In genomic region chr6:3405679-3406078, GRCh38 we compare ENCODE assay signal across 15 cellular contexts. TPM values are rescaled to one million over a fixed set of nuclear protein-coding genes. Genes with fewer than 3 reads are reported as not detected.
DNase-seq lines count a peak whose midpoint lies in the region; ATAC-seq, FAIRE-seq and TF ChIP-seq lines count a peak whose summit lies in the region.
"Had no signal": no experiment of that assay in that cellular context is flagged by ENCODE, and none has a peak within 500 bp of the region (broad histone marks: within the 10 kb centered on the region; RNA-seq: fewer than 3 reads in every experiment).

No MANE protein-coding gene starts in this region.

- FAIRE-seq in astrocyte (lab: Jason Lieb, UNC), result no peak
- FAIRE-seq: G401.6 had no signal

- H3K27me3 ChIP-seq in astrocyte (ENCODE audit: insufficient read depth, low read length), result no peaks in the 10 kb centered on the region
- H3K27me3 ChIP-seq in psoas muscle (ENCODE audit: insufficient read depth in 3 of 3, low read length in 2 of 3), result no peaks in the 10 kb centered on the region
- H3K27me3 ChIP-seq: SJSA1 had no signal

- DNase-seq in AG20443 (ENCODE audit: low spot score) (peak; percentile 77), astrocyte (ENCODE audit: low read depth) (peak; percentile 66), fibroblast of the aortic adventitia (ENCODE audit: low read depth) (peak; percentile 89), psoas muscle (no peak), OCI-M1 (lab: John Stamatoyannopoulos, UW) (no peak)
- DNase-seq: C1 segment of cervical spinal cord; islet precursor cell; NCI-H1417 treated with DMSO at 0.1 percent for 48 hours; NCI-H774; stimulated activated CD4-positive, alpha-beta T cell treated with anti-CD3 and anti-CD28 coated beads, Interleukin-15, amount 100 ng/mL, for 24 hours had no signal

- H3K4me3 Mint-ChIP-seq in astrocyte (ENCODE audit: unreplicated experiment), result no peak overlapping the region

- H3K9me3 Mint-ChIP-seq in astrocyte (ENCODE audit: unreplicated experiment), result no peaks in the 10 kb centered on the region

- H3K4me1 ChIP-seq in astrocyte (ENCODE audit: insufficient read depth, low read length) (peaks cover 7% of the 10 kb centered on the region), psoas muscle (peaks cover 33% of the 10 kb centered on the region)

- H3K36me3 Mint-ChIP-seq in astrocyte (ENCODE audit: low read depth, unreplicated experiment), result no peaks in the 10 kb centered on the region

- H3K79me2 ChIP-seq in astrocyte (ENCODE audit: insufficient read depth, low read length), result no peaks in the 10 kb centered on the region

- H3K27ac ChIP-seq in astrocyte (ENCODE audit: low read depth, low read length) (no peak overlapping the region), psoas muscle (no peak overlapping the region)
- H3K27ac ChIP-seq: SJSA1 had no signal

- no peak overlapping the region for H3K9ac ChIP-seq in astrocyte (ENCODE audit: low read length)

- H3K27ac Mint-ChIP-seq in astrocyte (ENCODE audit: unreplicated experiment), result no peak overlapping the region

- H3K36me3 ChIP-seq in astrocyte (ENCODE audit: insufficient read depth, low read length), result no peaks in the 10 kb centered on the region
- H3K36me3 ChIP-seq in psoas muscle (ENCODE audit: insufficient read depth in 1 of 2, low read depth in 1 of 2), result peaks cover 0 to 10% of the 10 kb centered on the region in 2 donors
- H3K36me3 ChIP-seq: SJSA1 had no signal

- intact Hi-C loops in psoas muscle (cut with DNase I), result loop anchor here in 1 of 2 donors (5.0 kb wide), 1 partner anchor 33 kb away; no protein-coding TSS in a partner anchor

- ATAC-seq in psoas muscle (peak; percentile 54 to 86 (median 78)), HG03354 (IDR thresholded peaks at IDR 0.05; ENCODE audit: poor library complexity, severe bottlenecking, unreplicated experiment) (no peak), GM18511 (IDR thresholded peaks at IDR 0.05; ENCODE audit: unreplicated experiment) (no peak), HG02870 (IDR thresholded peaks at IDR 0.05; ENCODE audit: unreplicated experiment) (no peak)

- TF ChIP-seq CTCF in astrocyte (IDR thresholded peaks at IDR 0.05; ENCODE audit: insufficient read depth, low read depth, low read length) (no peak), fibroblast of the aortic adventitia (IDR thresholded peaks at IDR 0.05; ENCODE audit: insufficient read depth, low read length) (no peak), psoas muscle (IDR thresholded peaks at IDR 0.05) (no peak)

- H3K27me3 Mint-ChIP-seq in astrocyte (ENCODE audit: low read depth, unreplicated experiment), result no peaks in the 10 kb centered on the region

- H3K4me2 ChIP-seq in astrocyte (ENCODE audit: low read length), result no peak overlapping the region

- H3K9me3 ChIP-seq in astrocyte (ENCODE audit: insufficient read depth, low read depth, low read length) (no peaks in the 10 kb centered on the region), psoas muscle (no peaks in the 10 kb centered on the region)
- H3K9me3 ChIP-seq: SJSA1 had no signal

- peaks cover 24% of the 10 kb centered on the region for H3K4me1 Mint-ChIP-seq in astrocyte (ENCODE audit: low read depth, unreplicated experiment)

- no peak overlapping the region for H3K4me3 ChIP-seq in astrocyte (ENCODE audit: insufficient read depth, low read depth, low read length)
- no peak overlapping the region for H3K4me3 ChIP-seq in fibroblast of the aortic adventitia (ENCODE audit: low read depth, low read length)
- no peak overlapping the region for H3K4me3 ChIP-seq in psoas muscle
- H3K4me3 ChIP-seq: SJSA1 had no signal

- H4K20me1 ChIP-seq in astrocyte (ENCODE audit: insufficient read depth, low read length), result no peaks in the 10 kb centered on the region

- no peak overlapping the region for H2AFZ ChIP-seq in astrocyte (ENCODE audit: low read depth, low read length)

RNA-seq across cellular contexts. Expression of gene SLC22A23, which starts 51.2 kb away (rescaled TPM):
- total RNA-seq in astrocyte (3.7 and 5.7 TPM in 2 replicates), fibroblast of the aortic adventitia (ENCODE audit: low replicate concordance) (7.8 and 9.0 TPM in 2 replicates), psoas muscle (10 to 100 TPM in 3 of 4 donors, 1 to 10 TPM in 1; 8.7 to 13.7 (median 13.2) TPM)
- polyA plus RNA-seq in psoas muscle, result 1 to 10 TPM; 4.6 to 7.8 (median 5.1) TPM

Comparison
In these comparisons a context has a peak if more than half of its experiments do, and no peak if none do; other contexts are left out.
1. DNase-seq: peak in AG20443 (single experiment), astrocyte (single experiment) and fibroblast of the aortic adventitia (single experiment); none in psoas muscle (0 of 2) and OCI-M1 (single experiment).
2. ATAC-seq: peak in psoas muscle (4 of 4); none in HG03354 (single experiment), GM18511 (single experiment) and HG02870 (single experiment).